Comparison of ENCODE assay signal across 8 cellular contexts in genomic region chr5:178245389-178245788, GRCh38. TPM values are rescaled to one million over a fixed set of nuclear protein-coding genes. Genes with fewer than 3 reads are reported as not detected.
"Had no signal": no experiment of that assay in that cellular context is flagged by ENCODE, and none has a peak within 500 bp of the region (broad histone marks: within the 10 kb centered on the region; RNA-seq: fewer than 3 reads in every experiment).

No MANE protein-coding gene starts in this region.

- H3K36me3 Mint-ChIP-seq: IgD-negative memory B cell had no signal

- H3K4me3 Mint-ChIP-seq: H9, HFFc6, IgD-negative memory B cell had no signal

- FAIRE-seq: H54 had no signal

- H3K27me3 Mint-ChIP-seq: IgD-negative memory B cell had no signal

- H2AFZ ChIP-seq: GM23248 had no signal

- H3K9me3 Mint-ChIP-seq: H9, HFFc6, IgD-negative memory B cell had no signal

- H3K4me3 ChIP-seq: GM23248 had no signal

- H3K27ac ChIP-seq: GM23248 had no signal

- DNase-seq: GOT3, H9, HCEC 1CT had no signal

- H3K27ac Mint-ChIP-seq: H9, HFFc6, IgD-negative memory B cell had no signal

- H3K9ac ChIP-seq: GM23248 had no signal

RNA-seq across cellular contexts. Expression of gene GMCL2, which starts 58.2 kb away (rescaled TPM):
- total RNA-seq: GM23248, H9, HFFc6, HT-29 had no signal
- polyA plus RNA-seq: GM23248, IgD-negative memory B cell had no signal
